8 cellular contexts compared by ENCODE assay signal in the genomic region with DNA sequence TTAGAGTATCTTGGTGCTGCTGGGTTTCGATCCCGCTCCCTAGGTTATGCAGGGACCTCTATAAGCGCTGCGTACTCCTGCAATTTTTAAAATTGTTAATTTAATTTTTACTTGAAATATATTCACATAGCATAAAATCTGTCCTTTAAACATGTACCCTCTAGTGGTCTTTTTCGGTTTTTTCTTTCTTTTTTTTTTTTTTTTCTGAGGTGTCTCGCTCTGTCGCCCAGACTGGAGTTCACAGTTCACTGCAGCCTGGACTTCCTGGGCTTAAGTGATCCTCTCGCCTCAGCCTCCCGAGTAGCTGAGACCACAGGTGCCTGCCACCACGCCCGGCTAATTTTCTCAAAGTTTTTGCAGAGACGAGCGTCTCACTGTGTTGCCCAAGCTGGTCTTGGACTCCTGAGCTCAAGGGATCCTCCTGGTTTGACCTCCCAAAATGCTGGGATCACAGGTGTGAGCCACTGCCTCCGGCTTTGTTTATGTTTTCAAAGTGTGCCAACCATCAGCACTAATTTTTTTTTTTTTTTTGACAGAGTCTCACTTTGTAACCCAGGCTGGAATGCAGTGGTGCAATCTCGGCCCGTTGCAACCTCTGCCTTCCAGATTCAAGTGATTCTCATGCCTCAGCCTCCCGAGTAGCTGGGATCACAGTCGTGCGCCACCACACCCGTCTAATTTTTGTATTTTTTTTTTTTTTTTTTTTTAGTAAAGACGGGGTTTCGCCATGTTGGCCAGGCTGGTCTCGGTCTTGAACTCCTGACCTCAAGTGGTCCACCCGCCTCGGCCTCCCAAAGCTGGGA. TPM values are rescaled to one million over a fixed set of nuclear protein-coding genes. Genes with fewer than 3 reads are reported as not detected.
DNase-seq lines count a peak whose midpoint lies in the region; ATAC-seq lines count a peak whose summit lies in the region.

No MANE protein-coding gene starts in this region.

- peak overlapping the region; percentile 35 for H3K27ac ChIP-seq in right cardiac atrium (ENCODE audit: low read length)

- CTCF ChIA-PET in activated CD8-positive, alpha-beta T cell treated with anti-CD3 and anti-CD28 coated beads, Interleukin-2, amount 10 ng/mL, durations not matched to agents 7 days and 5 days (lab: Charles Lee), result interaction anchor here (0.7 to 6.8 kb wide), 24 partner anchors 9 to 442 kb away, joined by 3 to 92 read pairs (median 6); partner anchors contain the start of genes BOLA3, MTHFD2, STAMBP and TPRKB

- peak overlapping the region; percentile 89 for H3K4me3 Mint-ChIP-seq in activated CD8-positive, alpha-beta T cell treated with anti-CD3 and anti-CD28 coated beads, Interleukin-2, amount 10 ng/mL, durations not matched to agents 7 days and 5 days
- H3K4me3 Mint-ChIP-seq in stimulated activated naive CD8-positive, alpha-beta T cell treated with anti-CD3 and anti-CD28 coated beads, Interleukin-15, Interleukin-2, amounts not matched to agents 100 ng/mL and 50 ng/mL, for 24 hours, result peak overlapping the region; percentile 93

- peaks cover 4% of the 10 kb centered on the region for H3K4me1 ChIP-seq in right cardiac atrium (ENCODE audit: control insufficient read depth, insufficient read depth, low read length)

- POLR2A ChIA-PET in activated CD8-positive, alpha-beta T cell treated with anti-CD3 and anti-CD28 coated beads, Interleukin-2, amount 10 ng/mL, durations not matched to agents 7 days and 5 days (lab: Charles Lee), result interaction anchor here (0.6 to 6.0 kb wide), 29 partner anchors 9 to 442 kb away, joined by 3 to 140 read pairs (median 5); partner anchors contain the start of genes AUP1, BOLA3, C2orf81 and DGUOK

- DNase-seq in activated CD8-positive, alpha-beta T cell treated with anti-CD3 and anti-CD28 coated beads, Interleukin-2, amount 10 ng/mL, durations not matched to agents 7 days and 5 days, result no peak
- peak in 1 of 3 donors; percentile 18 for DNase-seq in right cardiac atrium
- no peak for DNase-seq in NCI-H2171 treated with DMSO at 0.1 percent for 48 hours (lab: John Stamatoyannopoulos, UW)
- no peak for DNase-seq in putamen (ENCODE audit: low spot score)
- no peak for DNase-seq in NCI-H446 treated with DMSO at 0.1 percent for 48 hours (lab: John Stamatoyannopoulos, UW)

- H3K4me3 ChIP-seq in right cardiac atrium (ENCODE audit: low read length), result peak overlapping the region; percentile 93

- ATAC-seq in GM18861 (IDR thresholded peaks at IDR 0.05; ENCODE audit: unreplicated experiment) (peak; percentile 3), HG02943 (IDR thresholded peaks at IDR 0.05; ENCODE audit: low read depth, unreplicated experiment) (peak; percentile 18), right cardiac atrium (peak in 1 of 2 donors; percentile 3)
- ATAC-seq in activated CD8-positive, alpha-beta T cell treated with anti-CD3 and anti-CD28 coated beads, Interleukin-2, amount 10 ng/mL, durations not matched to agents 7 days and 5 days, result peak; percentile 31

- H3K9me3 Mint-ChIP-seq in activated CD8-positive, alpha-beta T cell treated with anti-CD3 and anti-CD28 coated beads, Interleukin-2, amount 10 ng/mL, durations not matched to agents 7 days and 5 days (ENCODE audit: insufficient read depth), result no peaks in the 10 kb centered on the region
- H3K9me3 Mint-ChIP-seq in stimulated activated naive CD8-positive, alpha-beta T cell treated with anti-CD3 and anti-CD28 coated beads, Interleukin-15, Interleukin-2, amounts not matched to agents 100 ng/mL and 50 ng/mL, for 24 hours, result no peaks in the 10 kb centered on the region

- H3K27me3 ChIP-seq in right cardiac atrium (ENCODE audit: control insufficient read depth, insufficient read depth), result no peaks in the 10 kb centered on the region

- H3K27ac Mint-ChIP-seq in activated CD8-positive, alpha-beta T cell treated with anti-CD3 and anti-CD28 coated beads, Interleukin-2, amount 10 ng/mL, durations not matched to agents 7 days and 5 days, result peak overlapping the region; percentile 95
- peak overlapping the region; percentile 82 for H3K27ac Mint-ChIP-seq in stimulated activated naive CD8-positive, alpha-beta T cell treated with anti-CD3 and anti-CD28 coated beads, Interleukin-15, Interleukin-2, amounts not matched to agents 100 ng/mL and 50 ng/mL, for 24 hours

- peaks cover 27% of the 10 kb centered on the region for H3K36me3 Mint-ChIP-seq in activated CD8-positive, alpha-beta T cell treated with anti-CD3 and anti-CD28 coated beads, Interleukin-2, amount 10 ng/mL, durations not matched to agents 7 days and 5 days (ENCODE audit: low read depth)
- peaks cover 23% of the 10 kb centered on the region for H3K36me3 Mint-ChIP-seq in stimulated activated naive CD8-positive, alpha-beta T cell treated with anti-CD3 and anti-CD28 coated beads, Interleukin-15, Interleukin-2, amounts not matched to agents 100 ng/mL and 50 ng/mL, for 24 hours (ENCODE audit: low read depth)

- peaks cover 41% of the 10 kb centered on the region for H3K4me1 Mint-ChIP-seq in activated CD8-positive, alpha-beta T cell treated with anti-CD3 and anti-CD28 coated beads, Interleukin-2, amount 10 ng/mL, durations not matched to agents 7 days and 5 days (ENCODE audit: low read depth)
- peaks cover 49% of the 10 kb centered on the region for H3K4me1 Mint-ChIP-seq in stimulated activated naive CD8-positive, alpha-beta T cell treated with anti-CD3 and anti-CD28 coated beads, Interleukin-15, Interleukin-2, amounts not matched to agents 100 ng/mL and 50 ng/mL, for 24 hours (ENCODE audit: low read depth)

- intact Hi-C loops in right cardiac atrium (cut with DNase I), result no loop called here

- no peaks in the 10 kb centered on the region for H3K27me3 Mint-ChIP-seq in activated CD8-positive, alpha-beta T cell treated with anti-CD3 and anti-CD28 coated beads, Interleukin-2, amount 10 ng/mL, durations not matched to agents 7 days and 5 days (ENCODE audit: low read depth)
- H3K27me3 Mint-ChIP-seq in stimulated activated naive CD8-positive, alpha-beta T cell treated with anti-CD3 and anti-CD28 coated beads, Interleukin-15, Interleukin-2, amounts not matched to agents 100 ng/mL and 50 ng/mL, for 24 hours, result no peaks in the 10 kb centered on the region

- H3K9me3 ChIP-seq in right cardiac atrium (ENCODE audit: control insufficient read depth, low read length), result no peaks in the 10 kb centered on the region

- 55% methylated on average over 25 of the region's 25 CpGs for WGBS in right cardiac atrium

RNA-seq across cellular contexts. Expression of gene MOB1A, which starts 0.6 kb away (rescaled TPM):
- total RNA-seq in activated CD8-positive, alpha-beta T cell treated with anti-CD3 and anti-CD28 coated beads, Interleukin-2, amount 10 ng/mL, durations not matched to agents 7 days and 5 days, result 100 to 1,000 TPM; 191 to 208 TPM
- 10 to 100 TPM; 54.6 to 78.3 (median 62.8) TPM for total RNA-seq in right cardiac atrium
- polyA plus RNA-seq in right cardiac atrium, result 24.8 TPM

RNA-seq across cellular contexts. Expression of gene MTHFD2, which starts 19.2 kb away (rescaled TPM):
- total RNA-seq in activated CD8-positive, alpha-beta T cell treated with anti-CD3 and anti-CD28 coated beads, Interleukin-2, amount 10 ng/mL, durations not matched to agents 7 days and 5 days, result 100 to 1,000 TPM; 162 to 164 TPM
- 10 to 100 TPM in 2 of 4 donors, 1 to 10 TPM in 2; 6.7 to 18.0 (median 9.5) TPM for total RNA-seq in right cardiac atrium
- polyA plus RNA-seq in right cardiac atrium, result 8.7 TPM

RNA-seq across cellular contexts. Expression of gene BOLA3, which starts 31.6 kb away (rescaled TPM):
- 10 to 100 TPM; 79.7 to 85.4 TPM for total RNA-seq in activated CD8-positive, alpha-beta T cell treated with anti-CD3 and anti-CD28 coated beads, Interleukin-2, amount 10 ng/mL, durations not matched to agents 7 days and 5 days
- total RNA-seq in right cardiac atrium, result 100 to 1,000 TPM in 2 of 4 donors, 10 to 100 TPM in 2; 75.5 to 111 (median 96.2) TPM
- polyA plus RNA-seq in right cardiac atrium, result 327 TPM

Comparison
In these comparisons a context has a peak if more than half of its experiments do, and no peak if none do; other contexts are left out.
1. RNA of gene MTHFD2, which starts 19.2 kb away (total RNA-seq): 162 to 164 TPM in activated CD8-positive, alpha-beta T cell treated with anti-CD3 and anti-CD28 coated beads, Interleukin-2, amount 10 ng/mL, durations not matched to agents 7 days and 5 days; 6.7 to 18.0 TPM in right cardiac atrium; every median in the first group is over 4 times any median in the second.